In the genomic region with DNA sequence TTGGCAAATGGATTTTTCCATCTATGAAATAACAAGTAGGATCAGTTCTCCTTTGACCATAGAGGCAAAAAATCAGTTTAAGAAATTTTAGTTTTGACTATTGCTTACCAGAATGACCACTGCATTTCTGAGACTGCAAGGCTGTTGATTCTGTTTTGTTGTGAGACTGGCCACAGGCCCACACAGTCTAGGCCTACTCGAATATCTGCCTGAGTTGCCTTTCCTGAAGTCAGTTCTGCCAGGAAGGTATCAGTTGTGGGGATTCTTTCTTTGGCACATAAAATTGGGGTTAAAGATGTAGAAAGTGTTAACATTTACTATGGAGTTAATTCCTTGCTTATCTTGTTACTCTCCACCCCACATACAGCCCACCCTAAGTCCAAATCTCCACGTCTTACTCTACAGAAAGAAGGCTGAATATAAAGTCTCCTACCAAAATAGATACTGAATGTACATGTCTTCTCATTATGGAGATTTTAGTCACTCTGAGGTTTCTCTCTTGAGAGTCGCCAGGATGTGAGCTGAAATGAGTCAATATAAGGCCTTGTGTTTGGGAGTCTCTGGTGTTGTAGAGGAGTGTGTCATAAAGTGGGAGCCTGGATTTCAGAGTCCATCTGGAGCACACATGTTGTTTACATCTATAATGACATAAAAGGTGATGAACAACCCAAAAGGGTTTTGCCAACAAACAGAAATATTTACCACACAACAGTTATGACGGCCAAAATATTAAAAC, we compare ENCODE assay signal across 10 cellular contexts. TPM values are rescaled to one million over a fixed set of nuclear protein-coding genes. Genes with fewer than 3 reads are reported as not detected.
A peak's percentile ranks its signal among the peaks of the same experiment; 100 is the strongest.
DNase-seq lines count a peak whose midpoint lies in the region; ATAC-seq and TF ChIP-seq lines count a peak whose summit lies in the region.
"Had no signal": no experiment of that assay in that cellular context is flagged by ENCODE, and none has a peak within 500 bp of the region (broad histone marks: within the 10 kb centered on the region; RNA-seq: fewer than 3 reads in every experiment).

No MANE protein-coding gene starts in this region.

- H3K4me3 Mint-ChIP-seq in activated CD4-positive, alpha-beta memory T cell treated with anti-CD3 and anti-CD28 coated beads for 36 hours: peak overlapping the region; percentile 16
- no peak overlapping the region for H3K4me3 Mint-ChIP-seq in Caco-2 (ENCODE audit: unreplicated experiment)
- H3K4me3 Mint-ChIP-seq: dendritic cell treated with granulocyte-macrophage colony-stimulating factor and Interleukin-4, amounts not matched to agents 40 ng/mL and 50 ng/mL, for 4 days had no signal

- TF ChIP-seq CTCF in Caco-2 (IDR thresholded peaks at IDR 0.05; ENCODE audit: insufficient read depth in 1 of 2, low read depth in 1 of 2, low read length in 1 of 2, severe bottlenecking in 1 of 2, unreplicated experiment in 1 of 2): no peak

- peaks cover 6 to 7% of the 10 kb centered on the region in 2 donors for H3K36me3 Mint-ChIP-seq in activated naive CD4-positive, alpha-beta T cell treated with anti-CD3 and anti-CD28 coated beads, Interleukin-2, amount 50 U/mL, for 72 hours
- peaks cover 7% of the 10 kb centered on the region for H3K36me3 Mint-ChIP-seq in activated CD4-positive, alpha-beta memory T cell treated with anti-CD3 and anti-CD28 coated beads for 36 hours
- no peaks in the 10 kb centered on the region for H3K36me3 Mint-ChIP-seq in Caco-2 (ENCODE audit: insufficient read depth, unreplicated experiment)

- CTCF ChIA-PET in activated CD4-positive, alpha-beta memory T cell treated with anti-CD3 and anti-CD28 coated beads for 36 hours (lab: Charles Lee): interaction anchor here (1.0 kb wide), 1 partner anchor 68 kb away, joined by 3 read pairs; no protein-coding TSS in a partner anchor
- CTCF ChIA-PET in Caco-2 (lab: Charles Lee): no interaction called here

- H3K4me1 ChIP-seq in Caco-2: no peaks in the 10 kb centered on the region
- H3K4me1 ChIP-seq: BLaER1 treated with 17β-estradiol and CSF1 and Interleukin-3, amounts not matched to agents 10 nM and 100 nM had no signal

- no peaks in the 10 kb centered on the region for H3K36me3 ChIP-seq in Caco-2 (ENCODE audit: control insufficient read depth, insufficient read depth, low read length)

- ATAC-seq in activated naive CD4-positive, alpha-beta T cell treated with anti-CD3 and anti-CD28 coated beads, Interleukin-2, amount 50 U/mL, for 72 hours: peak; percentile 67 to 75
- ATAC-seq in GM19351 (IDR thresholded peaks at IDR 0.05; ENCODE audit: unreplicated experiment): no peak

- H3K27ac Mint-ChIP-seq in activated naive CD4-positive, alpha-beta T cell treated with anti-CD3 and anti-CD28 coated beads, Interleukin-2, amount 50 U/mL, for 72 hours: peak overlapping the region in 1 of 2 donors; percentile 52
- peak overlapping the region; percentile 81 for H3K27ac Mint-ChIP-seq in activated CD4-positive, alpha-beta memory T cell treated with anti-CD3 and anti-CD28 coated beads for 36 hours
- H3K27ac Mint-ChIP-seq in Caco-2 (ENCODE audit: unreplicated experiment): no peak overlapping the region
- H3K27ac Mint-ChIP-seq: dendritic cell treated with granulocyte-macrophage colony-stimulating factor and Interleukin-4, amounts not matched to agents 40 ng/mL and 50 ng/mL, for 4 days had no signal

- H3K27me3 Mint-ChIP-seq in activated CD4-positive, alpha-beta memory T cell treated with anti-CD3 and anti-CD28 coated beads for 36 hours: no peaks in the 10 kb centered on the region
- no peaks in the 10 kb centered on the region for H3K27me3 Mint-ChIP-seq in Caco-2 (ENCODE audit: insufficient read depth, unreplicated experiment)

- H3K9me3 ChIP-seq in Caco-2: peaks cover 8% of the 10 kb centered on the region

- no peak overlapping the region for H3K4me3 ChIP-seq in Caco-2 (ENCODE audit: low read depth, low read length)
- H3K4me3 ChIP-seq: BLaER1 treated with 17β-estradiol and CSF1 and Interleukin-3, amounts not matched to agents 10 nM and 100 nM had no signal

- peak in 1 of 2 donors; percentile 13 for DNase-seq in activated naive CD4-positive, alpha-beta T cell treated with anti-CD3 and anti-CD28 coated beads, Interleukin-2, amount 50 U/mL, for 72 hours (ENCODE audit: low spot score in 2 of 2)
- DNase-seq in activated naive CD4-positive, alpha-beta T cell (lab: John Stamatoyannopoulos, UW): no peak
- peak; percentile 28 for DNase-seq in activated CD4-positive, alpha-beta memory T cell treated with anti-CD3 and anti-CD28 coated beads for 36 hours
- DNase-seq in foreskin melanocyte: peak; percentile 11
- peak; percentile 24 for DNase-seq in superior temporal gyrus (ENCODE audit: extremely low spot score)
- DNase-seq in Caco-2: no peak
- DNase-seq in iPS-NIHi7 (ENCODE audit: extremely low spot score): no peak

- peaks cover 9 to 16% of the 10 kb centered on the region in 2 donors for H3K9me3 Mint-ChIP-seq in activated naive CD4-positive, alpha-beta T cell treated with anti-CD3 and anti-CD28 coated beads, Interleukin-2, amount 50 U/mL, for 72 hours
- H3K9me3 Mint-ChIP-seq in activated CD4-positive, alpha-beta memory T cell treated with anti-CD3 and anti-CD28 coated beads for 36 hours: peaks cover 18% of the 10 kb centered on the region
- peaks cover 19% of the 10 kb centered on the region for H3K9me3 Mint-ChIP-seq in Caco-2 (ENCODE audit: unreplicated experiment)

- H3K4me1 Mint-ChIP-seq in activated CD4-positive, alpha-beta memory T cell treated with anti-CD3 and anti-CD28 coated beads for 36 hours (ENCODE audit: low read depth): peaks cover 33% of the 10 kb centered on the region
- no peaks in the 10 kb centered on the region for H3K4me1 Mint-ChIP-seq in Caco-2 (ENCODE audit: low read depth, unreplicated experiment)

- POLR2A ChIA-PET in activated CD4-positive, alpha-beta memory T cell treated with anti-CD3 and anti-CD28 coated beads for 36 hours (lab: Charles Lee): no interaction called here
- POLR2A ChIA-PET in Caco-2 (lab: Charles Lee): no interaction called here

- H3K27me3 ChIP-seq in Caco-2 (replicated peaks; ENCODE audit: control insufficient read depth, insufficient read depth, low read length): no peaks in the 10 kb centered on the region
- H3K27me3 ChIP-seq: BLaER1 treated with 17β-estradiol and CSF1 and Interleukin-3, amounts not matched to agents 10 nM and 100 nM had no signal

- no TSS peak for BruUV-seq in Caco-2 (replicated peaks; lab: Mats Ljungman, UMichigan)

- intact Hi-C loops in activated CD4-positive, alpha-beta memory T cell treated with anti-CD3 and anti-CD28 coated beads for 36 hours (cut with micrococcal nuclease): loop anchor here (1.0 to 10.0 kb wide), 10 partner anchors 14 to 1062 kb away; a partner anchor contains a TSS
- intact Hi-C loops in Caco-2 (cut with micrococcal nuclease; ENCODE audit: unreplicated experiment): no loop called here

RNA-seq across cellular contexts. Expression of a gene that starts 45.0 kb away (rescaled TPM):
- total RNA-seq in activated naive CD4-positive, alpha-beta T cell treated with anti-CD3 and anti-CD28 coated beads, Interleukin-2, amount 50 U/mL, for 72 hours: 1 to 10 TPM in 1 of 2 donors, under 1 TPM in 1; 0.99 to 1.2 TPM
- total RNA-seq in activated CD4-positive, alpha-beta memory T cell treated with anti-CD3 and anti-CD28 coated beads for 36 hours: 1 to 10 TPM; 1.0 to 1.2 TPM
- 16.2 and 19.1 TPM in 2 replicates for total RNA-seq in Caco-2 (2022)

RNA-seq across cellular contexts. Expression of a gene that starts 49.4 kb away (rescaled TPM):
- total RNA-seq in activated naive CD4-positive, alpha-beta T cell treated with anti-CD3 and anti-CD28 coated beads, Interleukin-2, amount 50 U/mL, for 72 hours: 10 to 100 TPM; 24.6 to 25.0 TPM
- 10 to 100 TPM; 28.4 to 34.4 TPM for total RNA-seq in activated CD4-positive, alpha-beta memory T cell treated with anti-CD3 and anti-CD28 coated beads for 36 hours
- 42.6 and 43.3 TPM in 2 replicates for total RNA-seq in Caco-2 (2022)

Comparison
In these comparisons a context has a peak if more than half of its experiments do, and no peak if none do; other contexts are left out.
1. DNase-seq: peak in activated CD4-positive, alpha-beta memory T cell treated with anti-CD3 and anti-CD28 coated beads for 36 hours (single experiment), foreskin melanocyte (single experiment) and superior temporal gyrus (single experiment); none in activated naive CD4-positive, alpha-beta T cell (0 of 4), Caco-2 (0 of 2) and iPS-NIHi7 (single experiment).